Comparison of ENCODE assay signal across 8 cellular contexts in the genomic region with DNA sequence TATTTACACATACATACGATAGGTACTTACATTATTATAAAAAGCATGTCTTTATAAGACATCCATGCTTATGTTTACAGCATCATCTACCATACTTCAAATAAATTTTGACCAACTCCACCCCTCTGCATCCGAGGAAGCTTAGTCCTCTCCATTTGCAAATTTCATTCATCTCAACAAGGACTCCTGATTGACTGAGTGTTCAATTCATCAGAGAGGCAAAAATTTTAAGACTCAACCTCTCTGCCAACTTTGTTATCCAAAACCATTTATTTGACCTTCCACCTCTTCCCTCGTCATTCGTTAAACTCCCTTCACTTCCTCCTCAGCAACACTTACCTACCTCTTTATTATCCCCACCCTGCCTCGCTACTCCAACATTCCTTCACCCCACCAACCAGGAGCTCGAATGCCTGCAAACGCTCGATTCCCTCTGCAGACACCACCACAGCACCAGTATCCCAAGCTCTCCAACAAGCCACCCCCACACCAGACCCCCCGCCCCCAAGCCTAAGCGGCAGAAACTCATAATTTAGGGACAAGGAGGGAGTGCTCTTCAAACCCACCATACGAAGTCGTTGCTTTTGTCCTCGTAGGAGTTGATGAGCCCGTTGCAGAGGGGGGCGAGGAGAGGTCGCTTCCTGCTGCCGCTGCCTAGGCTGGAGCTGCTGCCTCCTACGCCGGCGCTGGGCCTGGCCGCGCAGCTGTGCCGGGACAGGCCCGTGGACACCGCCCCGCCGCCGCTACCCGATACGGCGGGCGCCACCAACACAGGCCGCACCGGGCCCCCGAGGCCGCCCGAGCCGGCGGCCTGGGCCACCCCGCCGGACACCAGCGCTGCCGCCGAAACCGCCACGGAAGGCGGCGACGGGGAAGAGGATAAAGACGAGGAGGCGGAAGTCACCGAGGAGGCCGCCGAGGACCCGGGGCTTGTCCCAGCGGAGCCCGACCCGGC. TPM values are rescaled to one million over a fixed set of nuclear protein-coding genes. Genes with fewer than 3 reads are reported as not detected.
DNase-seq lines count a peak whose midpoint lies in the region; ATAC-seq, FAIRE-seq and TF ChIP-seq lines count a peak whose summit lies in the region.

No MANE protein-coding gene starts in this region.

- no peak for TF ChIP-seq CTCF in astrocyte (IDR thresholded peaks at IDR 0.05; ENCODE audit: insufficient read depth, low read depth, low read length)

- H3K27me3 ChIP-seq in CD8-positive, alpha-beta memory T cell (ENCODE audit: insufficient read depth, low read length, poor library complexity, severe bottlenecking), result no peaks in the 10 kb centered on the region
- no peaks in the 10 kb centered on the region for H3K27me3 ChIP-seq in astrocyte (ENCODE audit: insufficient read depth, low read length)

- CTCF ChIA-PET in CD8-positive, alpha-beta memory T cell (lab: Charles Lee), result no interaction called here

- H2AFZ ChIP-seq in astrocyte (ENCODE audit: low read depth, low read length), result peak overlapping the region; percentile 93

- peaks cover 52% of the 10 kb centered on the region for H3K79me2 ChIP-seq in astrocyte (ENCODE audit: insufficient read depth, low read length)

- POLR2A ChIA-PET in CD8-positive, alpha-beta memory T cell (lab: Charles Lee), result interaction anchor here (1.3 kb wide), 1 partner anchor 11 kb away, joined by 4 read pairs; no protein-coding TSS in a partner anchor

- peak in 1 of 5 donors; percentile 0 for DNase-seq in CD8-positive, alpha-beta memory T cell
- DNase-seq in OCI-M1 (lab: John Stamatoyannopoulos, UW) (peak; percentile 79), astrocyte (ENCODE audit: low read depth) (peak; percentile 50), hepatic stellate cell (ENCODE audit: low spot score) (peak; percentile 42), renal cortical epithelial cell (ENCODE audit: low read depth) (peak; percentile 43), SHP77 treated with DMSO at 0.1 percent for 48 hours (lab: John Stamatoyannopoulos, UW) (no peak)

- peak overlapping the region; percentile 97 to 100 (median 99) for H3K4me3 Mint-ChIP-seq in CD8-positive, alpha-beta memory T cell
- peak overlapping the region; percentile 100 for H3K4me3 Mint-ChIP-seq in astrocyte (ENCODE audit: unreplicated experiment)

- peaks cover 42% of the 10 kb centered on the region for H3K4me1 ChIP-seq in CD8-positive, alpha-beta memory T cell (ENCODE audit: insufficient read depth, low read length)
- H3K4me1 ChIP-seq in astrocyte (ENCODE audit: insufficient read depth, low read length), result peaks cover 14% of the 10 kb centered on the region

- peak overlapping the region; percentile 86 for H3K27ac ChIP-seq in CD8-positive, alpha-beta memory T cell (ENCODE audit: low read depth, low read length)
- H3K27ac ChIP-seq in astrocyte (ENCODE audit: low read depth, low read length), result peak overlapping the region; percentile 82

- peak overlapping the region; percentile 87 for H3K4me3 ChIP-seq in CD8-positive, alpha-beta memory T cell (ENCODE audit: low read length)
- H3K4me3 ChIP-seq in astrocyte (ENCODE audit: insufficient read depth, low read depth, low read length), result peak overlapping the region; percentile 93

- peak overlapping the region; percentile 99 for H3K4me2 ChIP-seq in astrocyte (ENCODE audit: low read length)

- H3K9me3 Mint-ChIP-seq in CD8-positive, alpha-beta memory T cell, result no peaks in the 10 kb centered on the region
- H3K9me3 Mint-ChIP-seq in astrocyte (ENCODE audit: unreplicated experiment), result no peaks in the 10 kb centered on the region

- H3K9me3 ChIP-seq in CD8-positive, alpha-beta memory T cell (ENCODE audit: low read length), result no peaks in the 10 kb centered on the region
- H3K9me3 ChIP-seq in astrocyte (ENCODE audit: insufficient read depth, low read depth, low read length), result no peaks in the 10 kb centered on the region

- peak overlapping the region; percentile 94 for H3K9ac ChIP-seq in astrocyte (ENCODE audit: low read length)

- H3K36me3 ChIP-seq in CD8-positive, alpha-beta memory T cell (ENCODE audit: insufficient read depth, low read length), result no peaks in the 10 kb centered on the region
- no peaks in the 10 kb centered on the region for H3K36me3 ChIP-seq in astrocyte (ENCODE audit: insufficient read depth, low read length)

- ATAC-seq in GM19025 (IDR thresholded peaks at IDR 0.05; ENCODE audit: low read depth, unreplicated experiment), result peak; percentile 20
- ATAC-seq in HG03159 (IDR thresholded peaks at IDR 0.05; ENCODE audit: unreplicated experiment), result peak; percentile 21

- peaks cover 0 to 5% of the 10 kb centered on the region in 2 donors for H3K27me3 Mint-ChIP-seq in CD8-positive, alpha-beta memory T cell
- H3K27me3 Mint-ChIP-seq in astrocyte (ENCODE audit: low read depth, unreplicated experiment), result no peaks in the 10 kb centered on the region

- peaks cover 0 to 15% (median under 1%) of the 10 kb centered on the region in 3 donors for H3K36me3 Mint-ChIP-seq in CD8-positive, alpha-beta memory T cell
- H3K36me3 Mint-ChIP-seq in astrocyte (ENCODE audit: low read depth, unreplicated experiment), result no peaks in the 10 kb centered on the region

- peaks cover 48 to 62% (median 55%) of the 10 kb centered on the region in 3 donors for H3K4me1 Mint-ChIP-seq in CD8-positive, alpha-beta memory T cell
- peaks cover 13% of the 10 kb centered on the region for H3K4me1 Mint-ChIP-seq in astrocyte (ENCODE audit: low read depth, unreplicated experiment)

- no peak for FAIRE-seq in astrocyte (lab: Jason Lieb, UNC)

- H3K27ac Mint-ChIP-seq in CD8-positive, alpha-beta memory T cell, result peak overlapping the region; percentile 80 to 99 (median 94)
- peak overlapping the region; percentile 85 for H3K27ac Mint-ChIP-seq in astrocyte (ENCODE audit: unreplicated experiment)

- H4K20me1 ChIP-seq in astrocyte (ENCODE audit: insufficient read depth, low read length), result peaks cover 43% of the 10 kb centered on the region

RNA-seq across cellular contexts. Expression of a gene that starts 0.8 kb away (rescaled TPM):
- 10 to 100 TPM; 39.7 to 43.0 TPM for total RNA-seq in CD8-positive, alpha-beta memory T cell
- 40.6 TPM for polyA plus RNA-seq in CD8-positive, alpha-beta memory T cell
- 38.8 and 45.9 TPM in 2 replicates for total RNA-seq in astrocyte
- 66.2 and 69.8 TPM in 2 replicates for total RNA-seq in renal cortical epithelial cell
